In genomic region chr3:136211547-136211946, GRCh38 we compare ENCODE assay signal across 32 cellular contexts.
"Had no signal": no experiment of that assay in that cellular context is flagged by ENCODE, and none has a peak within 500 bp of the region (broad histone marks: within the 10 kb centered on the region; RNA-seq: fewer than 3 reads in every experiment).

No MANE protein-coding gene starts in this region.

- H3K4me1 ChIP-seq: ascending aorta, breast epithelium, colonic mucosa, foreskin keratinocyte, gastrocnemius medialis, heart left ventricle had no signal

- H3K4me3 ChIP-seq: ascending aorta, breast epithelium, cardiac muscle cell, colonic mucosa, dorsolateral prefrontal cortex, gastrocnemius medialis, heart left ventricle had no signal

- H3K27ac ChIP-seq: ascending aorta, breast epithelium, cardiac muscle cell, colonic mucosa, dorsolateral prefrontal cortex, foreskin keratinocyte, gastrocnemius medialis, heart left ventricle, VCaP had no signal

- H3K27me3 ChIP-seq: ascending aorta, breast epithelium, cardiac muscle cell, colonic mucosa, foreskin keratinocyte had no signal

- H3K9me3 ChIP-seq: ascending aorta, breast epithelium, colonic mucosa, gastrocnemius medialis, heart left ventricle had no signal

- ATAC-seq: activated naive CD4-positive, alpha-beta T cell treated with anti-CD3 and anti-CD28 coated beads, Interleukin-2, amount 50 U/mL, for 72 hours; activated T-cell treated with anti-CD3 and anti-CD28 coated beads, Interleukin-2, amount 50 U/mL, for 72 hours; esophagus mucosa; foreskin keratinocyte; gastrocnemius medialis; heart left ventricle; T-helper 17 cell; WTC11 had no signal

- DNase-seq: activated CD4-positive, alpha-beta memory T cell treated with anti-CD3 and anti-CD28 coated beads, Interleukin-2, amount 10 ng/mL, durations not matched to agents 7 days and 5 days; activated CD4-positive, alpha-beta T cell treated with anti-CD3 and anti-CD28 coated beads for 1 hour; activated CD4-positive, alpha-beta T cell treated with anti-CD3 and anti-CD28 coated beads for 4 hours; activated CD4-positive, alpha-beta T cell treated with anti-CD3 and anti-CD28 coated beads, Interleukin-2, amount 10 ng/mL, durations not matched to agents 7 days and 5 days; activated CD4-positive, alpha-beta T cell treated with anti-CD3 and anti-CD28 coated beads, Interleukin-2, amount 50 U/mL, for 4 hours; activated CD8-positive, alpha-beta memory T cell treated with anti-CD3 and anti-CD28 coated beads, Interleukin-2, amount 50 U/mL, for 48 hours; activated gamma-delta T cell; activated naive CD4-positive, alpha-beta T cell; activated naive CD4-positive, alpha-beta T cell treated with anti-CD3 and anti-CD28 coated beads, Interleukin-2, amount 10 ng/mL, durations not matched to agents 7 days and 5 days; activated naive CD8-positive, alpha-beta T cell treated with anti-CD3 and anti-CD28 coated beads, Interleukin-2, amount 10 ng/mL, durations not matched to agents 7 days and 5 days; activated T-cell treated with anti-CD3 and anti-CD28 coated beads for 4 hours; activated T-cell treated with anti-CD3 and anti-CD28 coated beads, Interleukin-2, amount 50 U/mL, for 24 hours; activated T-cell treated with anti-CD3 and anti-CD28 coated beads, Interleukin-2, amount 50 U/mL, for 72 hours; central memory CD4-positive, alpha-beta T cell; cerebellar nuclear complex; colonic mucosa; dorsolateral prefrontal cortex; effector memory CD4-positive, alpha-beta T cell; endodermal cell; foreskin keratinocyte; gastrocnemius medialis; glutamatergic neuron; heart left ventricle; T-helper 17 cell; T1000 had no signal

- H3K36me3 ChIP-seq: ascending aorta, breast epithelium, cardiac muscle cell, colonic mucosa, gastrocnemius medialis, heart left ventricle had no signal
